ENCODE assay signal across 1 cellular context in the genomic region with DNA sequence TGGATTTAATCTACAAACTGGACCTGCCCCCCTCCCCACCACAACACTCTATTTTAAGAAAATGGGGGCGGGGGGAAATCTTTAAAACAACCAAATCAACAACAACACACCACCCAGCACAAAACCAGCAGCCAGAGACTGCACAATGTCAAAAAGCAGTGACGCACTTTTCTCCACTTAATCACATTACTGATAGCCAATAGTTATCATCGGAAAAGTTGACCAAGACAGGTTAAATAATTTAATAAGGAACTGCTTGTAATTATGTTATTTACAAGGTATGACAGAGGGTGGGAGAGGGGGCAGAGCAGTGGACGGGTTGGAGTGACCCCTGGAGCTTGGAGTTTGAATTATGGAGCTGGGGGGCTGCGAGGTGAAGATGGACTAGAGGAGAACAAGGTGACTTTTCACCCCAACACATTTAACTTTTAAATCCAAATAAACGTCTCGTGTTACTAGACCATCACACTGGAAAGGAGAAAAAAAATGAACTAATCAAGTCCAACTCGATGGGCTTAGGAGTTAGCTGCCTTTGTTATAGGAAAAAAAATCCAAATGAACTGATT.
TF ChIP-seq lines count a peak whose summit lies in the region.

No MANE protein-coding gene starts in this region.

TF ChIP-seq in GM23338, 12 proteins besides CTCF, POLR2A, EP300 and RAD21:
- no peak for TF ChIP-seq ZNF462 (CRISPR knock-in tag; IDR thresholded peaks at IDR 0.05)
- no peak for TF ChIP-seq STAT1 (IDR thresholded peaks at IDR 0.05; ENCODE audit: unreplicated experiment)
- TF ChIP-seq JUNB (IDR thresholded peaks at IDR 0.05; ENCODE audit: unreplicated experiment), result no peak
- peak; percentile 70 for TF ChIP-seq EZH2 (IDR thresholded peaks at IDR 0.05; ENCODE audit: low read depth, unreplicated experiment)
- TF ChIP-seq NANOG (IDR thresholded peaks at IDR 0.05; ENCODE audit: borderline replicate concordance), result no peak
- no peak for TF ChIP-seq ZNF114 (CRISPR knock-in tag; IDR thresholded peaks at IDR 0.05)
TF ChIP-seq in GM23338: peak in this region for 1.
